ENCODE assay signal across 14 cellular contexts in genomic region chr1:22295396-22295795, GRCh38.
DNase-seq lines count a peak whose midpoint lies in the region; ATAC-seq and TF ChIP-seq lines count a peak whose summit lies in the region.
"Had no signal": no experiment of that assay in that cellular context is flagged by ENCODE, and none has a peak within 500 bp of the region (broad histone marks: within the 10 kb centered on the region; RNA-seq: fewer than 3 reads in every experiment).

No MANE protein-coding gene starts in this region.

- no peak for TF ChIP-seq POLR2A in stomach (IDR thresholded peaks at IDR 0.05)

- no peaks in the 10 kb centered on the region for H4K20me1 ChIP-seq in BLaER1
- H4K20me1 ChIP-seq in BLaER1 treated with 17β-estradiol and CSF1 and Interleukin-3, amounts not matched to agents 10 nM and 100 nM, result no peaks in the 10 kb centered on the region

- H3K36me3 ChIP-seq in BLaER1, result no peaks in the 10 kb centered on the region
- H3K36me3 ChIP-seq in BLaER1 treated with 17β-estradiol and CSF1 and Interleukin-3, amounts not matched to agents 10 nM and 100 nM, result no peaks in the 10 kb centered on the region
- H3K36me3 ChIP-seq in stomach, result no peaks in the 10 kb centered on the region
- no peaks in the 10 kb centered on the region for H3K36me3 ChIP-seq in WERI-Rb-1
- H3K36me3 ChIP-seq: HAP-1 had no signal

- TF ChIP-seq CTCF in stomach (IDR thresholded peaks at IDR 0.05) (no peak), WERI-Rb-1 (IDR thresholded peaks at IDR 0.05; ENCODE audit: low read depth, low read length) (no peak)

- TF ChIP-seq EP300 in stomach (IDR thresholded peaks at IDR 0.05), result no peak

- H3K9me3 ChIP-seq in BLaER1 (peaks cover 10% of the 10 kb centered on the region), stomach (peaks cover 0 to 11% (median 8%) of the 10 kb centered on the region in 4 donors), WERI-Rb-1 (ENCODE audit: severe bottlenecking) (no peaks in the 10 kb centered on the region)
- H3K9me3 ChIP-seq in BLaER1 treated with 17β-estradiol and CSF1 and Interleukin-3, amounts not matched to agents 10 nM and 100 nM (replicated peaks in 1 of 11), result peaks cover 6 to 20% (median 11%) of the 10 kb centered on the region in 11 experiments; a peak in 20 of 22 replicates
- H3K9me3 ChIP-seq: HAP-1 had no signal

- H3K4me3 ChIP-seq in BLaER1, result no peak overlapping the region
- H3K4me3 ChIP-seq in BLaER1 treated with 17β-estradiol and CSF1 and Interleukin-3, amounts not matched to agents 10 nM and 100 nM, result no peak overlapping the region
- no peak overlapping the region for H3K4me3 ChIP-seq in stomach
- no peak overlapping the region for H3K4me3 ChIP-seq in WERI-Rb-1 (ENCODE audit: low read depth, low read length)
- H3K4me3 ChIP-seq: HAP-1 had no signal

- H3K27ac ChIP-seq in BLaER1 (no peak overlapping the region), stomach (peak overlapping the region in 1 of 5 donors; percentile 22), WERI-Rb-1 (no peak overlapping the region)
- H3K27ac ChIP-seq in BLaER1 treated with 17β-estradiol and CSF1 and Interleukin-3, amounts not matched to agents 10 nM and 100 nM, result no peak overlapping the region

- peak overlapping the region; percentile 88 for H3K4me2 ChIP-seq in BLaER1
- H3K4me2 ChIP-seq in BLaER1 treated with 17β-estradiol and CSF1 and Interleukin-3, amounts not matched to agents 10 nM and 100 nM, result peak overlapping the region in 8 of 11 experiments; percentile 74 to 92 (median 86); a peak in 16 of 22 replicates

- no peaks in the 10 kb centered on the region for H3K27me3 ChIP-seq in BLaER1
- no peaks in the 10 kb centered on the region; a peak in 1 of 22 replicates for H3K27me3 ChIP-seq in BLaER1 treated with 17β-estradiol and CSF1 and Interleukin-3, amounts not matched to agents 10 nM and 100 nM
- peaks cover 0 to 59% (median 8%) of the 10 kb centered on the region in 3 donors for H3K27me3 ChIP-seq in stomach
- H3K27me3 ChIP-seq in WERI-Rb-1 (ENCODE audit: insufficient read depth, low read depth, severe bottlenecking), result no peaks in the 10 kb centered on the region

- DNase-seq in iPS-NIHi7 (ENCODE audit: extremely low spot score) (peak; percentile 4), stomach (peak; percentile 24), WERI-Rb-1 (no peak), head of caudate nucleus (no peak)
- DNase-seq: CD4-positive, alpha-beta T cell; CD8-positive, alpha-beta memory T cell; DMS53; GF-D8; GOT3; HFFc6 had no signal

- intact Hi-C loops in stomach (cut with DNase I; ENCODE audit: low total_unique reads) (no loop called here), head of caudate nucleus (cut with DNase I) (no loop called here)

- H3K4me1 ChIP-seq in BLaER1 (peaks cover 36% of the 10 kb centered on the region), stomach (no peaks in the 10 kb centered on the region)
- peaks cover 19 to 36% (median 34%) of the 10 kb centered on the region in 10 experiments for H3K4me1 ChIP-seq in BLaER1 treated with 17β-estradiol and CSF1 and Interleukin-3, amounts not matched to agents 10 nM and 100 nM
- H3K4me1 ChIP-seq: HAP-1 had no signal

- ATAC-seq in HG03039 (IDR thresholded peaks at IDR 0.05; ENCODE audit: unreplicated experiment), result no peak

- H3K9ac ChIP-seq in BLaER1, result no peak overlapping the region
- no peak overlapping the region for H3K9ac ChIP-seq in BLaER1 treated with 17β-estradiol and CSF1 and Interleukin-3, amounts not matched to agents 10 nM and 100 nM

- WGBS in stomach, 5 donors, result 67 to 81% (median 73%) methylated on average over 2 of the region's 2 CpGs

Comparison
In these comparisons a context has a peak if more than half of its experiments do, and no peak if none do; other contexts are left out.
1. DNase-seq: peak in iPS-NIHi7 (single experiment) and stomach (single experiment); none in WERI-Rb-1 (single experiment) and head of caudate nucleus (0 of 42).